Comparison of ENCODE assay signal across 10 cellular contexts in genomic region chr2:85590950-85591349, GRCh38. TPM values are rescaled to one million over a fixed set of nuclear protein-coding genes. Genes with fewer than 3 reads are reported as not detected.
DNase-seq lines count a peak whose midpoint lies in the region; ATAC-seq and TF ChIP-seq lines count a peak whose summit lies in the region.
"Had no signal": no experiment of that assay in that cellular context is flagged by ENCODE, and none has a peak within 500 bp of the region (broad histone marks: within the 10 kb centered on the region; RNA-seq: fewer than 3 reads in every experiment).

No MANE protein-coding gene starts in this region.

- no peak for TF ChIP-seq POLR2A in IMR-90 (IDR thresholded peaks at IDR 0.05; ENCODE audit: low read depth, low read length)
- TF ChIP-seq POLR2A in suprapubic skin (IDR thresholded peaks at IDR 0.05): no peak

- in situ Hi-C loops in IMR-90 (cut with MboI; ENCODE audit: low sequenced_read_pairs): no loop called here

- WGBS in IMR-90 (ENCODE audit: extremely low coverage in 2 of 2, insufficient read length in 1 of 2), 2 experiments: 100% methylated on average over 2 of the region's 2 CpGs; no CpG with 5 or more reads in 1 of the 2 experiments
- 86% methylated on average over 2 of the region's 2 CpGs for WGBS in suprapubic skin
- WGBS in aorta, 2 donors: 59 to 65% methylated on average over 2 of the region's 2 CpGs

- no peaks in the 10 kb centered on the region for H3K36me3 ChIP-seq in IMR-90 (ENCODE audit: control insufficient read depth, insufficient read depth, low read length)
- H3K36me3 ChIP-seq in colonic mucosa: no peaks in the 10 kb centered on the region
- H3K36me3 ChIP-seq in mucosa of rectum (ENCODE audit: control insufficient read depth in 2 of 2, insufficient read depth in 2 of 2, low read length in 2 of 2): no peaks in the 10 kb centered on the region
- H3K36me3 ChIP-seq in suprapubic skin: no peaks in the 10 kb centered on the region
- H3K36me3 ChIP-seq in aorta (ENCODE audit: control insufficient read depth in 1 of 2, insufficient read depth in 2 of 2, low read length in 1 of 2): no peaks in the 10 kb centered on the region

- H3K4me1 ChIP-seq in IMR-90 (ENCODE audit: control insufficient read depth, insufficient read depth, low read length) (peaks cover 22% of the 10 kb centered on the region), colonic mucosa (no peaks in the 10 kb centered on the region), mucosa of rectum (ENCODE audit: control insufficient read depth in 2 of 2, insufficient read depth in 2 of 2, low read length in 2 of 2) (peaks cover 11 to 27% of the 10 kb centered on the region in 2 donors), suprapubic skin (peaks cover 70% of the 10 kb centered on the region), aorta (ENCODE audit: control insufficient read depth in 1 of 2, insufficient read depth in 2 of 2, low read length in 2 of 2) (peaks cover 0 to 6% of the 10 kb centered on the region in 2 donors)

- peak overlapping the region; percentile 77 for H4K91ac ChIP-seq in IMR-90 (ENCODE audit: insufficient read depth, low read depth, low read length)

- no peaks in the 10 kb centered on the region for H3K9me3 ChIP-seq in IMR-90 (ENCODE audit: control insufficient read depth, insufficient read depth, low read length)
- H3K9me3 ChIP-seq in colonic mucosa: no peaks in the 10 kb centered on the region
- no peaks in the 10 kb centered on the region for H3K9me3 ChIP-seq in mucosa of rectum (ENCODE audit: control insufficient read depth in 2 of 2, low read length in 2 of 2)
- no peaks in the 10 kb centered on the region for H3K9me3 ChIP-seq in suprapubic skin
- H3K9me3 ChIP-seq in aorta (ENCODE audit: control insufficient read depth, low read length): no peaks in the 10 kb centered on the region

- H3K27ac ChIP-seq in IMR-90 (ENCODE audit: insufficient read depth, low read length) (peak overlapping the region; percentile 38), colonic mucosa (peak overlapping the region; percentile 48), mucosa of rectum (ENCODE audit: low read depth in 2 of 2, low read length in 2 of 2) (peak overlapping the region; percentile 36 to 64), suprapubic skin (peak overlapping the region; percentile 84), aorta (ENCODE audit: low read depth in 1 of 2, low read length in 2 of 2) (peak overlapping the region in 1 of 2 donors; percentile 72)

- H3K4me3 ChIP-seq in IMR-90 (ENCODE audit: insufficient read depth, low read depth, low read length) (no peak overlapping the region), colonic mucosa (no peak overlapping the region), mucosa of rectum (ENCODE audit: low read length in 2 of 2) (no peak overlapping the region), suprapubic skin (no peak overlapping the region), aorta (ENCODE audit: low read length in 2 of 2) (no peak overlapping the region)

- H2AK5ac ChIP-seq in IMR-90 (ENCODE audit: low read depth, low read length): peak overlapping the region; percentile 93

- DNase-seq in IMR-90: no peak
- DNase-seq in colonic mucosa: no peak
- DNase-seq in suprapubic skin (ENCODE audit: low spot score in 2 of 2): no peak
- no peak for DNase-seq in NCI-H187 treated with DMSO at 0.1 percent for 48 hours (lab: John Stamatoyannopoulos, UW)
- DNase-seq in aorta: no peak
- no peak for DNase-seq in hypothalamus (lab: John Stamatoyannopoulos, UW)
- DNase-seq in T-helper 9 cell: no peak
- DNase-seq: midbrain, NCI-H1436 treated with DMSO at 0.1 percent for 48 hours had no signal

- peaks cover 27% of the 10 kb centered on the region for H3K9me1 ChIP-seq in IMR-90 (ENCODE audit: insufficient read depth, low read length)

- H2AFZ ChIP-seq in IMR-90 (replicated peaks; ENCODE audit: low read length, poor library complexity): peak overlapping the region; percentile 29

- H2BK120ac ChIP-seq in IMR-90 (ENCODE audit: low read depth, low read length): peak overlapping the region; percentile 77

- peak overlapping the region; percentile 14 to 74 for H4K8ac ChIP-seq in IMR-90 (ENCODE audit: low read depth in 2 of 2, low read length in 2 of 2)

- H3K9ac ChIP-seq in IMR-90 (ENCODE audit: low read depth, low read length) (peak overlapping the region; percentile 14; the same call in 1 of the 2 replicates), colonic mucosa (ENCODE audit: low read depth in 2 of 2, low read length in 2 of 2) (no peak overlapping the region), mucosa of rectum (ENCODE audit: low read depth in 1 of 2, low read length in 2 of 2) (no peak overlapping the region)

- dilution Hi-C loops in IMR-90 (cut with HindIII; ENCODE audit: low sequenced_read_pairs, unreplicated experiment): no loop called here

- H2BK20ac ChIP-seq in IMR-90 (ENCODE audit: low read depth, low read length): peak overlapping the region; percentile 63

- peak overlapping the region; percentile 77 for H2AK9ac ChIP-seq in IMR-90 (replicated peaks; ENCODE audit: low read depth, low read length, poor library complexity)

- H3K4me2 ChIP-seq in IMR-90 (ENCODE audit: low read depth, low read length): peak overlapping the region; percentile 17

- peak overlapping the region; percentile 80 for H3K4ac ChIP-seq in IMR-90 (ENCODE audit: low read depth, low read length)

- H4K5ac ChIP-seq in IMR-90 (ENCODE audit: low read depth, low read length): peak overlapping the region; percentile 51

- POLR2A ChIA-PET in IMR-90 (lab: Charles Lee; ENCODE audit: unreplicated experiment): interaction anchor here (0.7 to 1.3 kb wide), 2 partner anchors 59 to 171 kb away, joined by 3 read pairs; no protein-coding TSS in a partner anchor

- H4K20me1 ChIP-seq in IMR-90 (ENCODE audit: insufficient read depth, low read length): peaks cover 7% of the 10 kb centered on the region; the same call in 1 of the 2 replicates

- no peak for TF ChIP-seq EP300 in suprapubic skin (IDR thresholded peaks at IDR 0.05)

- H2BK15ac ChIP-seq in IMR-90 (ENCODE audit: low read depth, low read length): peak overlapping the region; percentile 63; the same call in 2 of the 3 replicates

- no TSS peak for BruUV-seq in IMR-90 (replicated peaks; lab: Mats Ljungman, UMichigan)

- H3K23ac ChIP-seq in IMR-90 (ENCODE audit: low read depth, low read length): peak overlapping the region; percentile 32

- intact Hi-C loops in IMR-90 (cut with micrococcal nuclease): no loop called here
- intact Hi-C loops in colonic mucosa (cut with DNase I): no loop called here
- intact Hi-C loops in aorta (cut with DNase I): no loop called here

- H2BK5ac ChIP-seq in IMR-90 (ENCODE audit: low read depth, low read length, poor library complexity, severe bottlenecking): peak overlapping the region; percentile 92

- H3K56ac ChIP-seq in IMR-90 (ENCODE audit: extremely low read depth, insufficient read depth, low read length): peak overlapping the region; percentile 66

- peaks cover 27 to 72% of the 10 kb centered on the region in 2 experiments for H3K79me1 ChIP-seq in IMR-90 (ENCODE audit: low read depth in 1 of 2, low read length in 2 of 2)

- TF ChIP-seq CTCF in IMR-90 (conservative IDR thresholded peaks at IDR 0.05; ENCODE audit: low read depth, low read length) (no peak), colonic mucosa (IDR thresholded peaks at IDR 0.05) (no peak), suprapubic skin (IDR thresholded peaks at IDR 0.05) (no peak)

- peak overlapping the region; percentile 74 for H3K18ac ChIP-seq in IMR-90 (ENCODE audit: low read depth, low read length)

- H3K14ac ChIP-seq in IMR-90 (replicated peaks; ENCODE audit: low read depth, low read length): peak overlapping the region; percentile 90

- TF ChIP-seq RAD21 in IMR-90 (IDR thresholded peaks at IDR 0.05; ENCODE audit: low read length): no peak

- CTCF ChIA-PET in IMR-90 (lab: Yijun Ruan, JAX): no interaction called here

- ATAC-seq in IMR-90 (ENCODE audit: low read depth) (no peak), aorta (ENCODE audit: low FRiP score) (no peak)

- H3K27me3 ChIP-seq in IMR-90 (ENCODE audit: control insufficient read depth, insufficient read depth, low read length) (no peaks in the 10 kb centered on the region), colonic mucosa (no peaks in the 10 kb centered on the region), mucosa of rectum (ENCODE audit: control insufficient read depth in 2 of 2, insufficient read depth in 2 of 2, low read length in 2 of 2) (no peaks in the 10 kb centered on the region), suprapubic skin (no peaks in the 10 kb centered on the region), aorta (ENCODE audit: control insufficient read depth in 1 of 2, insufficient read depth in 2 of 2, low read length in 1 of 2) (no peaks in the 10 kb centered on the region)

RNA-seq across cellular contexts. Expression of gene RNF181, which starts 4.6 kb away (rescaled TPM):
- total RNA-seq in IMR-90 (2012; rRNA removed): 326 and 498 TPM in 2 replicates
- 438 and 481 TPM in 2 replicates for polyA plus RNA-seq in IMR-90 (2012; rRNA removed)
- 538 and 709 TPM in 2 replicates for polyA plus RNA-seq in IMR-90 (2012; cell fraction: cytosol; rRNA removed)
- 203 and 232 TPM in 2 replicates for polyA plus RNA-seq in IMR-90 (2012; cell fraction: nucleus; rRNA removed; ENCODE audit: low replicate concordance)
- total RNA-seq in colonic mucosa: 100 to 1,000 TPM in 1 of 2 donors, 10 to 100 TPM in 1; 86.0 to 106 TPM
- total RNA-seq in suprapubic skin: 100 to 1,000 TPM in 3 of 4 donors, 10 to 100 TPM in 1; 89.9 to 127 (median 110) TPM
- total RNA-seq in aorta: 10 to 100 TPM; 76.0 to 98.5 TPM
- 100 to 1,000 TPM; 148 to 203 TPM for polyA plus RNA-seq in aorta

RNA-seq across cellular contexts. Expression of gene VAMP5, which starts 6.7 kb away (rescaled TPM):
- total RNA-seq in IMR-90 (2012; rRNA removed) (13.8 and 27.8 TPM in 2 replicates), colonic mucosa (10 to 100 TPM; 14.0 to 16.9 TPM), suprapubic skin (10 to 100 TPM in 2 of 4 donors, 1 to 10 TPM in 2; 7.9 to 24.1 (median 14.0) TPM), aorta (10 to 100 TPM; 60.3 to 83.8 TPM)
- polyA plus RNA-seq in IMR-90 (2012; rRNA removed) (103 and 121 TPM in 2 replicates), aorta (100 to 1,000 TPM; 180 to 186 TPM)
- polyA plus RNA-seq in IMR-90 (2012; cell fraction: cytosol; rRNA removed): 209 and 319 TPM in 2 replicates
- polyA plus RNA-seq in IMR-90 (2012; cell fraction: nucleus; rRNA removed; ENCODE audit: low replicate concordance): 51.1 and 83.2 TPM in 2 replicates

RNA-seq across cellular contexts. Expression of gene TMEM150A, which starts 11.5 kb away (rescaled TPM):
- 4.7 and 4.8 TPM in 2 replicates for total RNA-seq in IMR-90 (2012; rRNA removed)
- polyA plus RNA-seq in IMR-90 (2012; rRNA removed): 16.3 and 19.1 TPM in 2 replicates
- polyA plus RNA-seq in IMR-90 (2012; cell fraction: cytosol; rRNA removed): 15.8 and 27.0 TPM in 2 replicates
- 30.8 and 68.9 TPM in 2 replicates for polyA plus RNA-seq in IMR-90 (2012; cell fraction: nucleus; rRNA removed; ENCODE audit: low replicate concordance)
- total RNA-seq in colonic mucosa: 1 to 10 TPM; 5.2 to 7.2 TPM
- total RNA-seq in suprapubic skin: 10 to 100 TPM; 13.1 to 15.0 (median 14.1) TPM
- total RNA-seq in aorta: 10 to 100 TPM; 13.9 to 19.2 TPM
- 10 to 100 TPM; 17.8 to 27.8 TPM for polyA plus RNA-seq in aorta

RNA-seq across cellular contexts. Expression of gene VAMP8, which starts 13.6 kb away (rescaled TPM):
- 0.83 and 0.90 TPM in 2 replicates for total RNA-seq in IMR-90 (2012; rRNA removed)
- polyA plus RNA-seq in IMR-90 (2012; rRNA removed): 1.7 and 1.9 TPM in 2 replicates
- polyA plus RNA-seq in IMR-90 (2012; cell fraction: cytosol; rRNA removed): 0.82 and 2.4 TPM in 2 replicates
- 0.13 and 2.1 TPM in 2 replicates for polyA plus RNA-seq in IMR-90 (2012; cell fraction: nucleus; rRNA removed; ENCODE audit: low replicate concordance)
- 100 to 1,000 TPM; 185 to 222 TPM for total RNA-seq in colonic mucosa
- total RNA-seq in suprapubic skin: 100 to 1,000 TPM in 1 of 4 donors, 10 to 100 TPM in 3; 85.5 to 123 (median 96.0) TPM
- total RNA-seq in aorta: 10 to 100 TPM; 40.5 to 43.5 TPM
- polyA plus RNA-seq in aorta: 100 to 1,000 TPM in 1 of 2 donors, 10 to 100 TPM in 1; 23.9 to 256 TPM

RNA-seq across cellular contexts. Expression of gene C2orf68, which starts 20.9 kb away (rescaled TPM):
- 5.8 and 6.8 TPM in 2 replicates for total RNA-seq in IMR-90 (2012; rRNA removed)
- polyA plus RNA-seq in IMR-90 (2012; rRNA removed): 6.7 and 10.1 TPM in 2 replicates
- polyA plus RNA-seq in IMR-90 (2012; cell fraction: cytosol; rRNA removed): 2.2 and 3.1 TPM in 2 replicates
- polyA plus RNA-seq in IMR-90 (2012; cell fraction: nucleus; rRNA removed; ENCODE audit: low replicate concordance): 7.7 and 18.6 TPM in 2 replicates
- 10 to 100 TPM; 36.8 to 40.5 TPM for total RNA-seq in colonic mucosa
- total RNA-seq in suprapubic skin: 10 to 100 TPM; 15.8 to 28.1 (median 18.3) TPM
- total RNA-seq in aorta: 10 to 100 TPM; 22.8 to 35.2 TPM
- 10 to 100 TPM; 15.5 to 19.9 TPM for polyA plus RNA-seq in aorta
